11 cellular contexts compared by ENCODE assay signal in the genomic region with DNA sequence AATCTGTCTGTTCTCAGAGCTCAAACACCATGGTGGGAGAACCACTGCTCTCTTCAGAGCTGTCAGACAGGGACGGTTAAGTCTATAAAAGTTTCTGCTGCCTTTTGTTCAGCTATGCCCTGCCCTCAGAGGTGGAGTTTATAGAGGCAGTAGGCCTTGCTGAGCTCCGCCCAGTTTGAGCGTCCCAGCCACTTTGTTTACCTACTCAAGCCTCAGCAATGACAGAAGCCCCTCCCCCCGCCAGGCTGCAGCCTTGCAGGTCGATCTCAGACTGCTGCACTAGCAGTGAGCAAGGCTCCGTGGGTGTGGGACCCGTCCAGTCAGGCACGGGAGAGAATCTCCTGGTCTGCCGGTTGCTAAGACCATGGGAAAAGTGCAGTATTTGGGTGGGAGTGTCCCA. TPM values are rescaled to one million over a fixed set of nuclear protein-coding genes. Genes with fewer than 3 reads are reported as not detected.
"Had no signal": no experiment of that assay in that cellular context is flagged by ENCODE, and none has a peak within 500 bp of the region (broad histone marks: within the 10 kb centered on the region; RNA-seq: fewer than 3 reads in every experiment).

No MANE protein-coding gene starts in this region.

RNA-seq across cellular contexts. Expression of gene TSPAN11, which starts 32.0 kb away (rescaled TPM):
- total RNA-seq: activated CD4-positive, alpha-beta memory T cell treated with anti-CD3 and anti-CD28 coated beads for 36 hours; activated CD4-positive, alpha-beta T cell treated with anti-CD3 and anti-CD28 coated beads for 36 hours; activated CD4-positive, alpha-beta T cell treated with anti-CD3 and anti-CD28 coated beads, Interleukin-2, amount 10 ng/mL, durations not matched to agents 24 days and 14 days; activated CD8-positive, alpha-beta memory T cell treated with anti-CD3 and anti-CD28 coated beads for 36 hours; activated CD8-positive, alpha-beta memory T cell treated with anti-CD3 and anti-CD28 coated beads, Interleukin-2, amount 10 ng/mL, durations not matched to agents 7 days and 5 days; activated CD8-positive, alpha-beta T cell treated with anti-CD3 and anti-CD28 coated beads, Interleukin-2, amount 10 ng/mL, durations not matched to agents 7 days and 5 days; activated naive CD4-positive, alpha-beta T cell treated with anti-CD3 and anti-CD28 coated beads for 36 hours; activated naive CD8-positive, alpha-beta T cell treated with anti-CD3 and anti-CD28 coated beads for 36 hours; activated T-helper 1 cell treated with anti-CD3 and anti-CD28 coated beads, Interleukin-12 subunit alpha, Interleukin-12 subunit beta, Interleukin-2, Interleukin-4 antibody, amounts not matched to agents 30 ng/mL and 10 ng/mL and 1 ng/mL, durations not matched to agents 14 hours and 24 hours and 36 hours; activated T-helper 2 cell treated with anti-CD3 and anti-CD28 coated beads, Interferon-gamma antibody, Interleukin-2, Interleukin-4, amounts not matched to agents 10 μg/mL and 5 μg/mL and 100 μg/mL, durations not matched to agents 14 hours and 24 hours and 36 hours; T-helper 17 cell had no signal
